In the genomic region with DNA sequence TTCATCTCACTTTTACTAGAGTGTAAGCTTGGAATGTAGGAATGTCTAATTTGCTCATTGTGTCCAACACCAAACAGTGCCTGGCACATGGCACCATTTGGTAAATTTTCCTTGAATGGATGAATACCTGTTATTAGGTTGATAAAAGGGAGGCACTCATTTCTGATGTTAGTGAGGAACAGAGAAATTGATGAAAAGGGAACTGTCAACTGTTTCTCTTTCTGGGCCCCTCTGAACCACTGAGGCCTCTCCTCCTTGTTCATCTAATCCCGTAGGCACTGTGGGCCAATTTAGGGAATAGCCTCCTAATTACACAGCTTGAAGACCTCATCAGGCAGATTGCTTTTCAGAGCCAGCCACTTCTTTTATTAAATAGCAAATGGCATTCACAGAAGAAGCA, we compare ENCODE assay signal across 29 cellular contexts. TPM values are rescaled to one million over a fixed set of nuclear protein-coding genes. Genes with fewer than 3 reads are reported as not detected.
"Had no signal": no experiment of that assay in that cellular context is flagged by ENCODE, and none has a peak within 500 bp of the region (broad histone marks: within the 10 kb centered on the region; RNA-seq: fewer than 3 reads in every experiment).

No MANE protein-coding gene starts in this region.

- H3K4me3 ChIP-seq: breast epithelium, esophagus squamous epithelium, heart right ventricle, left lung, lower lobe of right lung, mucosa of descending colon, ovary, skin epidermis, tibial nerve had no signal

- DNase-seq: activated CD4-positive, alpha-beta memory T cell treated with anti-CD3 and anti-CD28 coated beads for 36 hours; activated CD4-positive, alpha-beta T cell treated with anti-CD3 and anti-CD28 coated beads, Interleukin-2, amount 10 ng/mL, durations not matched to agents 24 days and 14 days; activated CD4-positive, CD25-positive, alpha-beta regulatory T cell treated with anti-CD3 and anti-CD28 coated beads, Interleukin-2, amount 50 U/mL, for 72 hours; activated gamma-delta T cell treated with Interleukin-2 at 50 U/mL for 16 hours; activated naive CD4-positive, alpha-beta T cell treated with anti-CD3 and anti-CD28 coated beads, Interleukin-2, amount 50 U/mL, for 16 hours; activated T-cell treated with anti-CD3 and anti-CD28 coated beads, Interleukin-2, amount 50 U/mL, for 4 hours; esophagus squamous epithelium; foreskin melanocyte; heart right ventricle; kidney glomerular epithelial cell; left lung; lower lobe of right lung; mesendoderm; mucosa of descending colon; ovary; stimulated activated naive CD4-positive, alpha-beta T cell treated with Interleukin-2 at 50 U/mL for 16 hours; T-helper 17 cell; T1000; WERI-Rb-1 had no signal

- H3K9me3 Mint-ChIP-seq: activated CD4-positive, alpha-beta memory T cell treated with anti-CD3 and anti-CD28 coated beads for 36 hours; activated CD4-positive, alpha-beta T cell treated with anti-CD3 and anti-CD28 coated beads, Interleukin-2, amount 10 ng/mL, durations not matched to agents 24 days and 14 days; activated T-cell treated with anti-CD3 and anti-CD28 coated beads, Interleukin-2, amount 50 U/mL, for 4 hours; activated T-helper 17 cell treated with anti-CD3 and anti-CD28 coated beads, Interleukin-2, amount 50 U/mL, for 72 hours; central memory CD8-positive, alpha-beta T cell; dendritic cell treated with granulocyte-macrophage colony-stimulating factor and Interleukin-4, amounts not matched to agents 40 ng/mL and 50 ng/mL, for 4 days; nephron had no signal

- H3K4me1 Mint-ChIP-seq: activated CD4-positive, alpha-beta T cell treated with anti-CD3 and anti-CD28 coated beads, Interleukin-2, amount 10 ng/mL, durations not matched to agents 24 days and 14 days; activated T-helper 17 cell treated with anti-CD3 and anti-CD28 coated beads, Interleukin-2, amount 50 U/mL, for 72 hours; central memory CD8-positive, alpha-beta T cell; nephron had no signal

- H3K9me3 ChIP-seq: breast epithelium, esophagus squamous epithelium, heart right ventricle, left lung, lower lobe of right lung, mucosa of descending colon, ovary, tibial nerve had no signal

- ATAC-seq: activated T-cell treated with anti-CD3 and anti-CD28 coated beads, Interleukin-2, amount 50 U/mL, for 4 hours; activated T-helper 17 cell treated with anti-CD3 and anti-CD28 coated beads, Interleukin-2, amount 50 U/mL, for 72 hours; heart right ventricle; left lung; lower lobe of right lung; mucosa of descending colon; sciatic nerve; T-helper 17 cell had no signal

- H3K27ac ChIP-seq: breast epithelium, epithelial cell of prostate, esophagus squamous epithelium, heart right ventricle, lower lobe of right lung, ovary, tibial nerve, WERI-Rb-1 had no signal

- H3K27me3 ChIP-seq: breast epithelium, esophagus squamous epithelium, heart right ventricle, left lung, ovary, tibial nerve had no signal

- H3K36me3 ChIP-seq: ovary had no signal

- H3K27ac Mint-ChIP-seq: activated CD4-positive, alpha-beta memory T cell treated with anti-CD3 and anti-CD28 coated beads for 36 hours; activated CD4-positive, alpha-beta T cell treated with anti-CD3 and anti-CD28 coated beads, Interleukin-2, amount 10 ng/mL, durations not matched to agents 24 days and 14 days; activated T-helper 17 cell treated with anti-CD3 and anti-CD28 coated beads, Interleukin-2, amount 50 U/mL, for 72 hours; dendritic cell treated with granulocyte-macrophage colony-stimulating factor and Interleukin-4, amounts not matched to agents 40 ng/mL and 50 ng/mL, for 4 days; nephron; progenitor cell of endocrine pancreas; T-helper 17 cell had no signal

- H3K4me1 ChIP-seq: breast epithelium, esophagus squamous epithelium, tibial nerve had no signal

- H3K4me3 Mint-ChIP-seq: activated CD4-positive, alpha-beta memory T cell treated with anti-CD3 and anti-CD28 coated beads for 36 hours; activated CD4-positive, alpha-beta T cell treated with anti-CD3 and anti-CD28 coated beads, Interleukin-2, amount 10 ng/mL, durations not matched to agents 24 days and 14 days; activated T-cell treated with anti-CD3 and anti-CD28 coated beads, Interleukin-2, amount 50 U/mL, for 4 hours; activated T-helper 17 cell treated with anti-CD3 and anti-CD28 coated beads, Interleukin-2, amount 50 U/mL, for 72 hours; central memory CD8-positive, alpha-beta T cell; dendritic cell treated with granulocyte-macrophage colony-stimulating factor and Interleukin-4, amounts not matched to agents 40 ng/mL and 50 ng/mL, for 4 days; nephron; T-helper 17 cell had no signal

- H3K27me3 Mint-ChIP-seq: activated CD4-positive, alpha-beta memory T cell treated with anti-CD3 and anti-CD28 coated beads for 36 hours; activated CD4-positive, alpha-beta T cell treated with anti-CD3 and anti-CD28 coated beads, Interleukin-2, amount 10 ng/mL, durations not matched to agents 24 days and 14 days; activated T-helper 17 cell treated with anti-CD3 and anti-CD28 coated beads, Interleukin-2, amount 50 U/mL, for 72 hours; central memory CD8-positive, alpha-beta T cell; dendritic cell treated with granulocyte-macrophage colony-stimulating factor and Interleukin-4, amounts not matched to agents 40 ng/mL and 50 ng/mL, for 4 days; progenitor cell of endocrine pancreas; T-helper 17 cell had no signal

RNA-seq across cellular contexts. Expression of a gene that starts 58.5 kb away (rescaled TPM):
- total RNA-seq: activated CD4-positive, alpha-beta memory T cell treated with anti-CD3 and anti-CD28 coated beads for 36 hours; activated CD4-positive, alpha-beta T cell treated with anti-CD3 and anti-CD28 coated beads, Interleukin-2, amount 10 ng/mL, durations not matched to agents 24 days and 14 days; activated T-helper 17 cell treated with anti-CD3 and anti-CD28 coated beads, Interleukin-2, amount 50 U/mL, for 72 hours; T-helper 17 cell had no signal
